In the genomic region with DNA sequence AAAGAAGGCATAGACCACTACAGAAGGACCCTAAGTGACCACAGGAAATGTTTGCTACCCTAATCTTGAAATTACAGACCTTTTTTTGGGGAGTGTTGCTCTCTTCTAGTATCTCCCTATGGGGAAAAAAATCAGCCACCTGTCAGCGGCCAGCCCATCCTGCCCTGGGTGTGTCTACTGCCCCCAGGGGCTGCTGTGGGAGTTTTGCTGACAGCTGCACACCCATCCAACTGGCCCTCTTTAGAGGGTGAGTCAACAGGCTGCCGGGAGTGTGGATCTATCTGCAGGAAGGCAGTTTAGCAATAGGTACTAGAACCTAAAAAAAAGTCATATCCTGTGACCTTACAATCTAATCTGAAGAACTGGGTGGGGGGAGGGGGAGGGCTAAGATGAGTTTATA, we compare ENCODE assay signal across 1 cellular context.
TF ChIP-seq lines count a peak whose summit lies in the region.

No MANE protein-coding gene starts in this region.

TF ChIP-seq in IMR-90, 13 proteins besides CTCF, POLR2A, EP300 and RAD21 (continued from another document):
- TF ChIP-seq, protein P1, sequence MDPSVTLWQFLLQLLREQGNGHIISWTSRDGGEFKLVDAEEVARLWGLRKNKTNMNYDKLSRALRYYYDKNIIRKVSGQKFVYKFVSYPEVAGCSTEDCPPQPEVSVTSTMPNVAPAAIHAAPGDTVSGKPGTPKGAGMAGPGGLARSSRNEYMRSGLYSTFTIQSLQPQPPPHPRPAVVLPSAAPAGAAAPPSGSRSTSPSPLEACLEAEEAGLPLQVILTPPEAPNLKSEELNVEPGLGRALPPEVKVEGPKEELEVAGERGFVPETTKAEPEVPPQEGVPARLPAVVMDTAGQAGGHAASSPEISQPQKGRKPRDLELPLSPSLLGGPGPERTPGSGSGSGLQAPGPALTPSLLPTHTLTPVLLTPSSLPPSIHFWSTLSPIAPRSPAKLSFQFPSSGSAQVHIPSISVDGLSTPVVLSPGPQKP (IDR thresholded peaks at IDR 0.05; ENCODE audit: borderline replicate concordance, low read depth, low read length), result no peak
- TF ChIP-seq BHLHE40 (IDR thresholded peaks at IDR 0.05; ENCODE audit: low read depth, low read length), result no peak
